8 cellular contexts compared by ENCODE assay signal in genomic region chr6:36912583-36912982, GRCh38. TPM values are rescaled to one million over a fixed set of nuclear protein-coding genes. Genes with fewer than 3 reads are reported as not detected.
A peak's percentile ranks its signal among the peaks of the same experiment; 100 is the strongest.
DNase-seq lines count a peak whose midpoint lies in the region; ATAC-seq and TF ChIP-seq lines count a peak whose summit lies in the region.

No MANE protein-coding gene starts in this region.

- intact Hi-C loops in CD4-positive, alpha-beta memory T cell (cut with micrococcal nuclease): loop anchor here (1.0 to 5.0 kb wide), 3 partner anchors 27 to 106 kb away; partner anchors contain the start of gene C6orf89
- intact Hi-C loops in head of caudate nucleus (cut with DNase I): no loop called here
- intact Hi-C loops in body of pancreas (cut with DNase I): no loop called here

- H3K4me3 ChIP-seq in CD4-positive, alpha-beta memory T cell (ENCODE audit: low read length in 2 of 2): peak overlapping the region; percentile 8 to 22
- H3K4me3 ChIP-seq in body of pancreas: no peak overlapping the region

- H3K27ac Mint-ChIP-seq in CD4-positive, alpha-beta memory T cell: peak overlapping the region; percentile 87 to 97 (median 94)
- H3K27ac Mint-ChIP-seq in stimulated activated naive CD8-positive, alpha-beta T cell treated with anti-CD3 and anti-CD28 coated beads, Interleukin-15, Interleukin-2, amounts not matched to agents 100 ng/mL and 50 ng/mL, for 24 hours: peak overlapping the region; percentile 82

- peaks cover 26 to 49% (median 34%) of the 10 kb centered on the region in 4 donors for H3K4me1 Mint-ChIP-seq in CD4-positive, alpha-beta memory T cell
- H3K4me1 Mint-ChIP-seq in stimulated activated naive CD8-positive, alpha-beta T cell treated with anti-CD3 and anti-CD28 coated beads, Interleukin-15, Interleukin-2, amounts not matched to agents 100 ng/mL and 50 ng/mL, for 24 hours (ENCODE audit: low read depth): peaks cover 44% of the 10 kb centered on the region

- H3K27me3 ChIP-seq in CD4-positive, alpha-beta memory T cell (ENCODE audit: insufficient read depth, low read length): no peaks in the 10 kb centered on the region
- H3K27me3 ChIP-seq in body of pancreas: no peaks in the 10 kb centered on the region

- H3K36me3 ChIP-seq in CD4-positive, alpha-beta memory T cell (ENCODE audit: insufficient read depth, low read length): peaks cover 25% of the 10 kb centered on the region
- H3K36me3 ChIP-seq in body of pancreas (replicated peaks in 1 of 2; ENCODE audit: insufficient read depth in 1 of 2, low read depth in 2 of 2): peaks cover 0 to 2% of the 10 kb centered on the region in 2 donors

- 62 to 89% methylated on average over 8 of the region's 8 CpGs for WGBS in body of pancreas, 2 donors

- POLR2A ChIA-PET in CD4-positive, alpha-beta memory T cell (lab: Charles Lee; ENCODE audit: partially characterized antibody): interaction anchor here (0.8 to 3.7 kb wide), 7 partner anchors 27 to 105 kb away, joined by 3 to 24 read pairs (median 5); partner anchors contain the start of genes C6orf89, MTCH1 and PI16

- H3K4me3 Mint-ChIP-seq in CD4-positive, alpha-beta memory T cell: peak overlapping the region; percentile 63 to 85 (median 78)
- H3K4me3 Mint-ChIP-seq in stimulated activated naive CD8-positive, alpha-beta T cell treated with anti-CD3 and anti-CD28 coated beads, Interleukin-15, Interleukin-2, amounts not matched to agents 100 ng/mL and 50 ng/mL, for 24 hours: peak overlapping the region; percentile 73

- CTCF ChIA-PET in CD4-positive, alpha-beta memory T cell (lab: Charles Lee; ENCODE audit: partially characterized antibody): interaction anchor here (0.8 to 5.8 kb wide), 6 partner anchors 28 to 298 kb away, joined by 3 to 49 read pairs (median 7); partner anchors contain the start of genes C6orf89, MTCH1 and PPIL1

- H3K27me3 Mint-ChIP-seq in CD4-positive, alpha-beta memory T cell: no peaks in the 10 kb centered on the region
- no peaks in the 10 kb centered on the region for H3K27me3 Mint-ChIP-seq in stimulated activated naive CD8-positive, alpha-beta T cell treated with anti-CD3 and anti-CD28 coated beads, Interleukin-15, Interleukin-2, amounts not matched to agents 100 ng/mL and 50 ng/mL, for 24 hours

- no peak for TF ChIP-seq CTCF in body of pancreas (IDR thresholded peaks at IDR 0.05)

- H3K4me1 ChIP-seq in CD4-positive, alpha-beta memory T cell (ENCODE audit: insufficient read depth, low read length): peaks cover 42% of the 10 kb centered on the region
- peaks cover 25% of the 10 kb centered on the region for H3K4me1 ChIP-seq in body of pancreas

- peak overlapping the region; percentile 58 for H3K27ac ChIP-seq in CD4-positive, alpha-beta memory T cell (ENCODE audit: low read depth, low read length)
- H3K27ac ChIP-seq in body of pancreas: no peak overlapping the region

- H3K9me3 Mint-ChIP-seq in CD4-positive, alpha-beta memory T cell: no peaks in the 10 kb centered on the region
- H3K9me3 Mint-ChIP-seq in stimulated activated naive CD8-positive, alpha-beta T cell treated with anti-CD3 and anti-CD28 coated beads, Interleukin-15, Interleukin-2, amounts not matched to agents 100 ng/mL and 50 ng/mL, for 24 hours: no peaks in the 10 kb centered on the region

- ATAC-seq in GM21447 (IDR thresholded peaks at IDR 0.05; ENCODE audit: unreplicated experiment) (peak; percentile 94), body of pancreas (no peak)

- peaks cover 31 to 46% of the 10 kb centered on the region in 2 donors for H3K36me3 Mint-ChIP-seq in CD4-positive, alpha-beta memory T cell
- peaks cover 53% of the 10 kb centered on the region for H3K36me3 Mint-ChIP-seq in stimulated activated naive CD8-positive, alpha-beta T cell treated with anti-CD3 and anti-CD28 coated beads, Interleukin-15, Interleukin-2, amounts not matched to agents 100 ng/mL and 50 ng/mL, for 24 hours (ENCODE audit: low read depth)

- no peak for TF ChIP-seq POLR2A in body of pancreas (IDR thresholded peaks at IDR 0.05)

- H3K9me3 ChIP-seq in CD4-positive, alpha-beta memory T cell (ENCODE audit: control insufficient read depth in 1 of 2, low read length in 2 of 2): no peaks in the 10 kb centered on the region
- H3K9me3 ChIP-seq in body of pancreas: no peaks in the 10 kb centered on the region

- DNase-seq in CD4-positive, alpha-beta memory T cell: peak; percentile 76 to 90 (median 82)
- peak; percentile 67 for DNase-seq in HT-29 (ENCODE audit: low spot score)
- peak; percentile 48 for DNase-seq in activated T-cell treated with anti-CD3 and anti-CD28 coated beads for 48 hours (ENCODE audit: low read depth)
- peak in 35 of 42 donors; percentile 11 to 79 (median 50) for DNase-seq in head of caudate nucleus
- DNase-seq in body of pancreas: no peak
- no peak for DNase-seq in NCI-H748 treated with DMSO at 0.1 percent for 48 hours (lab: John Stamatoyannopoulos, UW)

RNA-seq across cellular contexts. Expression of gene C6orf89, which starts 26.8 kb away (rescaled TPM):
- total RNA-seq in CD4-positive, alpha-beta memory T cell: 10 to 100 TPM; 53.0 to 56.0 TPM
- 10 to 100 TPM; 35.4 to 52.8 TPM for polyA plus RNA-seq in CD4-positive, alpha-beta memory T cell
- total RNA-seq in HT-29 (2014; rRNA removed; shearing (Covaris generic)): 16.9 and 19.1 TPM in 2 replicates
- 10 to 100 TPM; 16.5 to 25.7 TPM for total RNA-seq in body of pancreas

RNA-seq across cellular contexts. Expression of gene PPIL1, which starts 38.0 kb away (rescaled TPM):
- 1 to 10 TPM; 8.4 to 9.2 TPM for total RNA-seq in CD4-positive, alpha-beta memory T cell
- 10 to 100 TPM; 18.6 to 19.7 TPM for polyA plus RNA-seq in CD4-positive, alpha-beta memory T cell
- 23.3 and 24.4 TPM in 2 replicates for total RNA-seq in HT-29 (2014; rRNA removed; shearing (Covaris generic))
- total RNA-seq in body of pancreas: 1 to 10 TPM; 5.9 to 6.5 TPM

RNA-seq across cellular contexts. Expression of gene PI16, which starts 42.0 kb away (rescaled TPM):
- 1 to 10 TPM; 5.8 to 6.0 TPM for total RNA-seq in CD4-positive, alpha-beta memory T cell
- polyA plus RNA-seq in CD4-positive, alpha-beta memory T cell: 10 to 100 TPM; 31.5 to 53.8 TPM
- total RNA-seq in HT-29 (2014; rRNA removed; shearing (Covaris generic)): 0.29 TPM in 1 of 2 replicates, not detected in the other
- 1 to 10 TPM in 1 of 2 donors, under 1 TPM in 1; 0.33 to 3.1 TPM for total RNA-seq in body of pancreas

Comparison
In these comparisons a context has a peak if more than half of its experiments do, and no peak if none do; other contexts are left out.
1. DNase-seq: peak in CD4-positive, alpha-beta memory T cell (5 of 5), HT-29 (single experiment), activated T-cell treated with anti-CD3 and anti-CD28 coated beads for 48 hours (single experiment) and head of caudate nucleus (35 of 42); none in body of pancreas (0 of 4) and NCI-H748 treated with DMSO at 0.1 percent for 48 hours (single experiment).
2. H3K4me3 ChIP-seq: peak in CD4-positive, alpha-beta memory T cell (2 of 2); none in body of pancreas (0 of 2).